1 cellular context compared by ENCODE assay signal in genomic region chr2:190334479-190335224, GRCh38.
TF ChIP-seq lines count a peak whose summit lies in the region.

No MANE protein-coding gene starts in this region.

TF ChIP-seq in HepG2, 621 proteins besides CTCF, POLR2A, EP300 and RAD21 (continued from another document and continues in another):
- no peak for TF ChIP-seq CENPT (CRISPR knock-in tag; IDR thresholded peaks at IDR 0.05; ENCODE audit: low read depth)
- TF ChIP-seq NR2F6 (IDR thresholded peaks at IDR 0.05) = peak; percentile 67
- peak; percentile 84 for TF ChIP-seq NR2F6 (CRISPR knock-in tag; IDR thresholded peaks at IDR 0.05)
- no peak for TF ChIP-seq NAIF1 (CRISPR knock-in tag; IDR thresholded peaks at IDR 0.05; ENCODE audit: borderline replicate concordance)
- no peak for TF ChIP-seq ZNF333 (CRISPR knock-in tag; IDR thresholded peaks at IDR 0.05; ENCODE audit: borderline replicate concordance)
- TF ChIP-seq RBFOX2 (IDR thresholded peaks at IDR 0.05; ENCODE audit: low read depth, low read length) = peak; percentile 80
- TF ChIP-seq HIC2 (CRISPR knock-in tag; IDR thresholded peaks at IDR 0.05; ENCODE audit: low read depth) = no peak
- TF ChIP-seq, protein P1, sequence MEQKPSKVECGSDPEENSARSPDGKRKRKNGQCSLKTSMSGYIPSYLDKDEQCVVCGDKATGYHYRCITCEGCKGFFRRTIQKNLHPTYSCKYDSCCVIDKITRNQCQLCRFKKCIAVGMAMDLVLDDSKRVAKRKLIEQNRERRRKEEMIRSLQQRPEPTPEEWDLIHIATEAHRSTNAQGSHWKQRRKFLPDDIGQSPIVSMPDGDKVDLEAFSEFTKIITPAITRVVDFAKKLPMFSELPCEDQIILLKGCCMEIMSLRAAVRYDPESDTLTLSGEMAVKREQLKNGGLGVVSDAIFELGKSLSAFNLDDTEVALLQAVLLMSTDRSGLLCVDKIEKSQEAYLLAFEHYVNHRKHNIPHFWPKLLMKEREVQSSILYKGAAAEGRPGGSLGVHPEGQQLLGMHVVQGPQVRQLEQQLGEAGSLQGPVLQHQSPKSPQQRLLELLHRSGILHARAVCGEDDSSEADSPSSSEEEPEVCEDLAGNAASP (CRISPR knock-in tag; IDR thresholded peaks at IDR 0.05; ENCODE audit: borderline replicate concordance) = peak; percentile 70
- TF ChIP-seq ZNF501 (CRISPR knock-in tag; IDR thresholded peaks at IDR 0.05) = no peak
- TF ChIP-seq TAF15 (IDR thresholded peaks at IDR 0.05; ENCODE audit: low read depth, low read length, poor library complexity, severe bottlenecking) = no peak
- no peak for TF ChIP-seq IKZF1 (IDR thresholded peaks at IDR 0.05)
- no peak for TF ChIP-seq FOXA1 (IDR thresholded peaks at IDR 0.05)
- peak; percentile 77 for TF ChIP-seq FOXA1 (CRISPR knock-in tag; IDR thresholded peaks at IDR 0.05)
- peak; percentile 70; the same call in 1 of the 2 replicates for TF ChIP-seq FOXO1 (CRISPR knock-in tag; IDR thresholded peaks at IDR 0.05)
- no peak for TF ChIP-seq ZNF136 (CRISPR knock-in tag; IDR thresholded peaks at IDR 0.05; ENCODE audit: low read depth)
- no peak for TF ChIP-seq CREB1 (IDR thresholded peaks at IDR 0.05)
- peak; percentile 71 for TF ChIP-seq CREB1 (CRISPR knock-in tag; IDR thresholded peaks at IDR 0.05)
- TF ChIP-seq KLF16 (CRISPR knock-in tag; IDR thresholded peaks at IDR 0.05) = peak in 1 of 2 experiments; percentile 82; a peak in 2 of 4 replicates
- TF ChIP-seq, protein P2, sequence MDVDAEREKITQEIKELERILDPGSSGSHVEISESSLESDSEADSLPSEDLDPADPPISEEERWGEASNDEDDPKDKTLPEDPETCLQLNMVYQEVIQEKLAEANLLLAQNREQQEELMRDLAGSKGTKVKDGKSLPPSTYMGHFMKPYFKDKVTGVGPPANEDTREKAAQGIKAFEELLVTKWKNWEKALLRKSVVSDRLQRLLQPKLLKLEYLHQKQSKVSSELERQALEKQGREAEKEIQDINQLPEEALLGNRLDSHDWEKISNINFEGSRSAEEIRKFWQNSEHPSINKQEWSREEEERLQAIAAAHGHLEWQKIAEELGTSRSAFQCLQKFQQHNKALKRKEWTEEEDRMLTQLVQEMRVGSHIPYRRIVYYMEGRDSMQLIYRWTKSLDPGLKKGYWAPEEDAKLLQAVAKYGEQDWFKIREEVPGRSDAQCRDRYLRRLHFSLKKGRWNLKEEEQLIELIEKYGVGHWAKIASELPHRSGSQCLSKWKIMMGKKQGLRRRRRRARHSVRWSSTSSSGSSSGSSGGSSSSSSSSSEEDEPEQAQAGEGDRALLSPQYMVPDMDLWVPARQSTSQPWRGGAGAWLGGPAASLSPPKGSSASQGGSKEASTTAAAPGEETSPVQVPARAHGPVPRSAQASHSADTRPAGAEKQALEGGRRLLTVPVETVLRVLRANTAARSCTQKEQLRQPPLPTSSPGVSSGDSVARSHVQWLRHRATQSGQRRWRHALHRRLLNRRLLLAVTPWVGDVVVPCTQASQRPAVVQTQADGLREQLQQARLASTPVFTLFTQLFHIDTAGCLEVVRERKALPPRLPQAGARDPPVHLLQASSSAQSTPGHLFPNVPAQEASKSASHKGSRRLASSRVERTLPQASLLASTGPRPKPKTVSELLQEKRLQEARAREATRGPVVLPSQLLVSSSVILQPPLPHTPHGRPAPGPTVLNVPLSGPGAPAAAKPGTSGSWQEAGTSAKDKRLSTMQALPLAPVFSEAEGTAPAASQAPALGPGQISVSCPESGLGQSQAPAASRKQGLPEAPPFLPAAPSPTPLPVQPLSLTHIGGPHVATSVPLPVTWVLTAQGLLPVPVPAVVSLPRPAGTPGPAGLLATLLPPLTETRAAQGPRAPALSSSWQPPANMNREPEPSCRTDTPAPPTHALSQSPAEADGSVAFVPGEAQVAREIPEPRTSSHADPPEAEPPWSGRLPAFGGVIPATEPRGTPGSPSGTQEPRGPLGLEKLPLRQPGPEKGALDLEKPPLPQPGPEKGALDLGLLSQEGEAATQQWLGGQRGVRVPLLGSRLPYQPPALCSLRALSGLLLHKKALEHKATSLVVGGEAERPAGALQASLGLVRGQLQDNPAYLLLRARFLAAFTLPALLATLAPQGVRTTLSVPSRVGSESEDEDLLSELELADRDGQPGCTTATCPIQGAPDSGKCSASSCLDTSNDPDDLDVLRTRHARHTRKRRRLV (CRISPR knock-in tag; IDR thresholded peaks at IDR 0.05) = no peak
- TF ChIP-seq, protein P3, sequence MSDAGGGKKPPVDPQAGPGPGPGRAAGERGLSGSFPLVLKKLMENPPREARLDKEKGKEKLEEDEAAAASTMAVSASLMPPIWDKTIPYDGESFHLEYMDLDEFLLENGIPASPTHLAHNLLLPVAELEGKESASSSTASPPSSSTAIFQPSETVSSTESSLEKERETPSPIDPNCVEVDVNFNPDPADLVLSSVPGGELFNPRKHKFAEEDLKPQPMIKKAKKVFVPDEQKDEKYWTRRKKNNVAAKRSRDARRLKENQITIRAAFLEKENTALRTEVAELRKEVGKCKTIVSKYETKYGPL (CRISPR knock-in tag; IDR thresholded peaks at IDR 0.05) = no peak
- no peak for TF ChIP-seq TP53 (CRISPR knock-in tag; conservative IDR thresholded peaks at IDR 0.05)
- TF ChIP-seq TAF1 (CRISPR knock-in tag; IDR thresholded peaks at IDR 0.05) = peak; percentile 67; the same call in 1 of the 2 replicates
- TF ChIP-seq ZBTB34 (CRISPR knock-in tag; IDR thresholded peaks at IDR 0.05) = no peak
- TF ChIP-seq HIVEP1 (CRISPR knock-in tag; IDR thresholded peaks at IDR 0.05) = no peak
- peak; percentile 84 for TF ChIP-seq ZSCAN9 (CRISPR knock-in tag; IDR thresholded peaks at IDR 0.05; ENCODE audit: borderline replicate concordance)
- TF ChIP-seq ZNF274 (CRISPR knock-in tag; IDR thresholded peaks at IDR 0.05) = no peak
- TF ChIP-seq ELF4 (CRISPR knock-in tag; IDR thresholded peaks at IDR 0.05; ENCODE audit: borderline replicate concordance) = no peak
- TF ChIP-seq ZNF768 (CRISPR knock-in tag; IDR thresholded peaks at IDR 0.05) = no peak
- TF ChIP-seq DR1 (CRISPR knock-in tag; IDR thresholded peaks at IDR 0.05) = no peak
- no peak for TF ChIP-seq TEAD2 (CRISPR knock-in tag; IDR thresholded peaks at IDR 0.05)
- TF ChIP-seq FOXA3 (CRISPR knock-in tag; IDR thresholded peaks at IDR 0.05) = peak; percentile 93
- peak; percentile 95; the same call in 1 of the 2 replicates for TF ChIP-seq AHDC1 (CRISPR knock-in tag; IDR thresholded peaks at IDR 0.05; ENCODE audit: borderline replicate concordance)
- no peak for TF ChIP-seq HCFC1 (IDR thresholded peaks at IDR 0.05; ENCODE audit: low read depth, low read length)
- no peak for TF ChIP-seq MLLT10 (CRISPR knock-in tag; IDR thresholded peaks at IDR 0.05)
- no peak for TF ChIP-seq ZNF740 (CRISPR knock-in tag; IDR thresholded peaks at IDR 0.05)
- TF ChIP-seq ZNF205 (CRISPR knock-in tag; IDR thresholded peaks at IDR 0.05) = peak; percentile 63; the same call in 1 of the 2 replicates
- TF ChIP-seq ZNF367 (CRISPR knock-in tag; IDR thresholded peaks at IDR 0.05; ENCODE audit: borderline replicate concordance) = no peak
- no peak for TF ChIP-seq GPBP1L1 (CRISPR knock-in tag; IDR thresholded peaks at IDR 0.05)
- TF ChIP-seq RNF219 (CRISPR knock-in tag; IDR thresholded peaks at IDR 0.05) = 0 out of 2 replicates have a peak, but pooled peaks have one; percentile 63
- peak; percentile 51; the same call in 1 of the 2 replicates for TF ChIP-seq DMAP1 (CRISPR knock-in tag; IDR thresholded peaks at IDR 0.05)
- no peak for TF ChIP-seq AGO1 (IDR thresholded peaks at IDR 0.05; ENCODE audit: low read depth, low read length, poor library complexity, severe bottlenecking)
- TF ChIP-seq SRSF9 (IDR thresholded peaks at IDR 0.05; ENCODE audit: borderline replicate concordance, insufficient read depth, low read depth, low read length, poor library complexity, severe bottlenecking) = no peak
- no peak for TF ChIP-seq ZNF703 (CRISPR knock-in tag; IDR thresholded peaks at IDR 0.05; ENCODE audit: borderline replicate concordance)
- no peak for TF ChIP-seq MTA1 (CRISPR knock-in tag; IDR thresholded peaks at IDR 0.05; ENCODE audit: borderline replicate concordance)
- TF ChIP-seq NFE2L2 (IDR thresholded peaks at IDR 0.05; ENCODE audit: low read length) = no peak
